In the genomic region with DNA sequence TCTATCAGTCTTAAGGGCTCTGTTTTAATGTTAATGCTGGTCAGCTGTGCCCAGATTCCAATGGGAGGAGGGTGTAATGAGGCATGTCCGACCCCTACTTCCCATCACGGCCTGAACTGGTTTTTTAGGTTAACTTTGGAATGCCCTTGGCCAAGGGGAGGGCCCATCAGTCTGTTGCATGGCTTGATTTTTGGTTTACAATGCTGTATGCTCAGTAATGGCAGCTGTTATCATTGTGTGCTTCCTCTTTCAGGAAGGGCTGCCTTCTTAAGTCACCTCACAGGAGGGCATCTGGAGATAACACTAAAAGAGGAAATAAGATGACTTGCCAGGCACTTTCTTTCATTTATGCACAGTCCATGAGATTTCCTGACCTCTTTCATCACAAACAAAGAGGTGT, we compare ENCODE assay signal across 1 cellular context.
TF ChIP-seq lines count a peak whose summit lies in the region.

No MANE protein-coding gene starts in this region.

TF ChIP-seq in H1, 55 proteins besides CTCF, POLR2A, EP300 and RAD21:
- no peak for TF ChIP-seq POLR2AphosphoS5 (IDR thresholded peaks at IDR 0.05; ENCODE audit: low read depth, low read length)
- peak; percentile 63; the same call in 1 of the 2 replicates for TF ChIP-seq YY1 (IDR thresholded peaks at IDR 0.05; ENCODE audit: low read depth, low read length)
- no peak for TF ChIP-seq CBX5 (IDR thresholded peaks at IDR 0.05; ENCODE audit: low read depth, low read length)
- TF ChIP-seq, protein P1, sequence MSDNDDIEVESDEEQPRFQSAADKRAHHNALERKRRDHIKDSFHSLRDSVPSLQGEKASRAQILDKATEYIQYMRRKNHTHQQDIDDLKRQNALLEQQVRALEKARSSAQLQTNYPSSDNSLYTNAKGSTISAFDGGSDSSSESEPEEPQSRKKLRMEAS (IDR thresholded peaks at IDR 0.05), result peak; percentile 24; the same call in 1 of the 2 replicates
- peak; percentile 69 for TF ChIP-seq TEAD4 (IDR thresholded peaks at IDR 0.05; ENCODE audit: low read depth, low read length)
- no peak for TF ChIP-seq SRF (IDR thresholded peaks at IDR 0.05; ENCODE audit: low read depth, low read length)
- no peak for TF ChIP-seq CHD1 (IDR thresholded peaks at IDR 0.05; ENCODE audit: low read depth, low read length)
TF ChIP-seq in H1: peak in this region for 3.
